Comparison of ENCODE assay signal across 21 cellular contexts in the genomic region with DNA sequence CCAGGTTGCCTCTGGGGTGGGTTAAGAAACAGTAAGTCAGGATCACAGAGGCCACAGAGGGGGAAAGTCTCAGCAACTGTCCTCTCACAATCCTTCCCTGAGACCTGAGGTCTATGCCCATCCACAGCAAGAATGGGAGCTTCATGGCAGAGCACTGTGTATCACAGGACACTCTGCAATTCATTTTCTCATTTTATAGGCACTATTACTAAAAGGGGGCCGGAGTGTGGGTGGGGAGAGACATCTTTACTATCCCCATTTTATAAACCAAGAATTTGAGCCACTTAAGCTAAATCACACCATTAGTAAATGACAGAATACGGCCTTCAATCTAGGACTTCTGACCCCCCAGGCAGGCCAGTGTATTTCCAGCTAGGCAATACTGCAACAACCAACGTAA.
DNase-seq lines count a peak whose midpoint lies in the region; ATAC-seq and TF ChIP-seq lines count a peak whose summit lies in the region.
"Had no signal": no experiment of that assay in that cellular context is flagged by ENCODE, and none has a peak within 500 bp of the region (broad histone marks: within the 10 kb centered on the region; RNA-seq: fewer than 3 reads in every experiment).

No MANE protein-coding gene starts in this region.

- H2AFZ ChIP-seq in SK-N-SH (ENCODE audit: low read depth) (no peak overlapping the region), neural progenitor cell (replicated peaks) (no peak overlapping the region)

- 96% methylated on average over 3 of the region's 3 CpGs for WGBS in SK-N-SH (ENCODE audit: low lambda C conversion rate)
- 88% methylated on average over 3 of the region's 3 CpGs for WGBS in esophagus muscularis mucosa
- WGBS in aorta, 2 donors, result 84 to 85% methylated on average over 3 of the region's 3 CpGs

- no peak overlapping the region for H3K4me3 ChIP-seq in SK-N-SH (ENCODE audit: low read depth in 2 of 2, low read length in 1 of 2)
- H3K4me3 ChIP-seq in esophagus muscularis mucosa, result no peak overlapping the region
- H3K4me3 ChIP-seq in neural progenitor cell, result no peak overlapping the region
- H3K4me3 ChIP-seq in aorta (ENCODE audit: low read length in 2 of 2), result no peak overlapping the region
- H3K4me3 ChIP-seq: esophagus squamous epithelium, mucosa of descending colon, pancreas, right lobe of liver, transverse colon had no signal

- H3K27me3 Mint-ChIP-seq in neural progenitor cell (ENCODE audit: insufficient read depth, low read depth), result no peaks in the 10 kb centered on the region
- peaks cover 16% of the 10 kb centered on the region for H3K27me3 Mint-ChIP-seq in T-helper 17 cell
- H3K27me3 Mint-ChIP-seq: B cell; stimulated activated naive B cell treated with anti-CD40 and anti-IgM and Interleukin-4, amounts not matched to agents 10 μg/mL and 1 μg/mL and 100 μg/mL, for 72 hours had no signal

- H3K27ac Mint-ChIP-seq in neural progenitor cell, result peak overlapping the region; percentile 78
- no peak overlapping the region for H3K27ac Mint-ChIP-seq in T-helper 17 cell
- H3K27ac Mint-ChIP-seq: activated naive CD4-positive, alpha-beta T cell treated with anti-CD3 and anti-CD28 coated beads, Interleukin-2, amount 50 U/mL, for 72 hours; B cell; stimulated activated naive B cell treated with anti-CD40 and anti-IgM and Interleukin-4, amounts not matched to agents 10 μg/mL and 1 μg/mL and 100 μg/mL, for 72 hours had no signal

- POLR2A ChIA-PET in SK-N-SH (lab: Yijun Ruan, JAX), result no interaction called here

- peak overlapping the region; percentile 58 to 94 for H3K27ac ChIP-seq in SK-N-SH (ENCODE audit: low read depth in 2 of 2, low read length in 1 of 2)
- peak overlapping the region in 3 of 4 donors; percentile 11 to 41 (median 17) for H3K27ac ChIP-seq in esophagus muscularis mucosa (replicated peaks in 1 of 4)
- no peak overlapping the region for H3K27ac ChIP-seq in neural progenitor cell
- H3K27ac ChIP-seq in aorta (ENCODE audit: low read depth in 1 of 2, low read length in 2 of 2), result peak overlapping the region in 1 of 2 donors; percentile 6
- H3K27ac ChIP-seq: right lobe of liver had no signal

- H3K4me1 ChIP-seq in SK-N-SH (ENCODE audit: control insufficient read depth in 1 of 2, insufficient read depth in 2 of 2, low read depth in 1 of 2, low read length in 1 of 2), result peaks cover 23 to 41% of the 10 kb centered on the region in 2 experiments
- peaks cover 19 to 52% (median 38%) of the 10 kb centered on the region in 4 donors for H3K4me1 ChIP-seq in esophagus muscularis mucosa
- H3K4me1 ChIP-seq in neural progenitor cell, result peaks cover 23% of the 10 kb centered on the region
- peaks cover 6 to 12% of the 10 kb centered on the region in 2 donors for H3K4me1 ChIP-seq in aorta (ENCODE audit: control insufficient read depth in 1 of 2, insufficient read depth in 2 of 2, low read length in 2 of 2)
- H3K4me1 ChIP-seq: right lobe of liver had no signal

- H3K9ac ChIP-seq in SK-N-SH, result no peak overlapping the region
- H3K9ac ChIP-seq in neural progenitor cell, result no peak overlapping the region

- intact Hi-C loops in esophagus muscularis mucosa (cut with DNase I) (no loop called here), aorta (cut with DNase I) (no loop called here)

- peak overlapping the region; percentile 32; the same call in 1 of the 2 replicates for H3K4me2 ChIP-seq in SK-N-SH
- H3K4me2 ChIP-seq in neural progenitor cell, result no peak overlapping the region

- H3K27me3 ChIP-seq in SK-N-SH (ENCODE audit: insufficient read depth), result no peaks in the 10 kb centered on the region
- H3K27me3 ChIP-seq in esophagus muscularis mucosa, result no peaks in the 10 kb centered on the region
- no peaks in the 10 kb centered on the region for H3K27me3 ChIP-seq in neural progenitor cell
- no peaks in the 10 kb centered on the region for H3K27me3 ChIP-seq in aorta (ENCODE audit: control insufficient read depth in 1 of 2, insufficient read depth in 2 of 2, low read length in 1 of 2)
- H3K27me3 ChIP-seq: esophagus squamous epithelium, pancreas, right lobe of liver, transverse colon had no signal

- H3K4me3 Mint-ChIP-seq in neural progenitor cell (no peak overlapping the region), T-helper 17 cell (no peak overlapping the region)
- H3K4me3 Mint-ChIP-seq: B cell; stimulated activated naive B cell treated with anti-CD40 and anti-IgM and Interleukin-4, amounts not matched to agents 10 μg/mL and 1 μg/mL and 100 μg/mL, for 72 hours had no signal

- no peaks in the 10 kb centered on the region for H3K9me2 ChIP-seq in SK-N-SH

- H3K36me3 Mint-ChIP-seq in neural progenitor cell (peaks cover 6% of the 10 kb centered on the region), T-helper 17 cell (ENCODE audit: low read depth) (no peaks in the 10 kb centered on the region)
- H3K36me3 Mint-ChIP-seq: activated naive CD4-positive, alpha-beta T cell treated with anti-CD3 and anti-CD28 coated beads, Interleukin-2, amount 50 U/mL, for 72 hours had no signal

- H3K4me1 Mint-ChIP-seq in neural progenitor cell (peaks cover 31% of the 10 kb centered on the region), T-helper 17 cell (no peaks in the 10 kb centered on the region)

- TF ChIP-seq POLR2A in esophagus muscularis mucosa (IDR thresholded peaks at IDR 0.05; ENCODE audit: low read depth), result no peak

- no peak for TF ChIP-seq EP300 in SK-N-SH (IDR thresholded peaks at IDR 0.05; ENCODE audit: borderline replicate concordance in 1 of 2, low read depth in 1 of 2, low read length in 1 of 2)
- TF ChIP-seq EP300 in esophagus muscularis mucosa (IDR thresholded peaks at IDR 0.05), result no peak

- no peak for DNase-seq in SK-N-SH
- peak; percentile 89 for DNase-seq in esophagus muscularis mucosa (ENCODE audit: extremely low spot score)
- DNase-seq in neural progenitor cell (ENCODE audit: low spot score), result no peak
- DNase-seq in aorta, result no peak
- DNase-seq in HK-2 (ENCODE audit: unreplicated experiment), result no peak
- DNase-seq in T-helper 17 cell, result no peak
- DNase-seq: 8988T; activated CD4-positive, CD25-positive, alpha-beta regulatory T cell treated with anti-CD3 and anti-CD28 coated beads, Interleukin-2, amount 50 U/mL, for 72 hours; activated T-cell treated with anti-CD3 and anti-CD28 coated beads, Interleukin-2, amount 50 U/mL, for 48 hours; esophagus squamous epithelium; HCEC 1CT; mucosa of descending colon; pancreas; right lobe of liver; stimulated activated naive B cell treated with anti-CD40 and anti-IgM and Interleukin-4, amounts not matched to agents 10 μg/mL and 1 μg/mL and 100 μg/mL, for 72 hours; transverse colon had no signal

- TF ChIP-seq RAD21 in SK-N-SH (IDR thresholded peaks at IDR 0.05; ENCODE audit: low read length), result no peak

- ATAC-seq in SK-N-SH treated with all-trans-retinoic acid at 6 μM for 48 hours (no peak), aorta (ENCODE audit: low FRiP score) (peak; percentile 13), GM18907 (IDR thresholded peaks at IDR 0.05; ENCODE audit: unreplicated experiment) (no peak), T-helper 17 cell (no peak)
- ATAC-seq: activated naive CD4-positive, alpha-beta T cell treated with anti-CD3 and anti-CD28 coated beads, Interleukin-2, amount 50 U/mL, for 72 hours; mucosa of descending colon; Panc1; stimulated activated naive B cell treated with anti-CD40 and anti-IgM and Interleukin-4, amounts not matched to agents 10 μg/mL and 1 μg/mL and 100 μg/mL, for 72 hours had no signal

- peaks cover 7% of the 10 kb centered on the region; the same call in 1 of the 2 replicates for H3K9me3 ChIP-seq in SK-N-SH
- H3K9me3 ChIP-seq in esophagus muscularis mucosa, result no peaks in the 10 kb centered on the region
- H3K9me3 ChIP-seq in neural progenitor cell (ENCODE audit: low read depth), result no peaks in the 10 kb centered on the region
- H3K9me3 ChIP-seq in aorta (ENCODE audit: control insufficient read depth, low read length), result no peaks in the 10 kb centered on the region
- no peaks in the 10 kb centered on the region for H3K9me3 ChIP-seq in T-helper 17 cell (ENCODE audit: control insufficient read depth, low read length, poor library complexity, severe bottlenecking)
- H3K9me3 ChIP-seq: esophagus squamous epithelium, mucosa of descending colon, pancreas, right lobe of liver, transverse colon had no signal

- H3F3A ChIP-seq in SK-N-SH (replicated peaks; ENCODE audit: insufficient read depth) (peaks cover 24% of the 10 kb centered on the region), neural progenitor cell (ENCODE audit: low read depth) (no peaks in the 10 kb centered on the region)

- CTCF ChIA-PET in SK-N-SH (lab: Yijun Ruan, JAX), result interaction anchor here (0.8 to 2.3 kb wide), 3 partner anchors 64 to 101 kb away, joined by 3 to 8 read pairs (median 3); no protein-coding TSS in a partner anchor

- no peaks in the 10 kb centered on the region for H3K9me3 Mint-ChIP-seq in neural progenitor cell
- H3K9me3 Mint-ChIP-seq: activated naive CD4-positive, alpha-beta T cell treated with anti-CD3 and anti-CD28 coated beads, Interleukin-2, amount 50 U/mL, for 72 hours; stimulated activated naive B cell treated with anti-CD40 and anti-IgM and Interleukin-4, amounts not matched to agents 10 μg/mL and 1 μg/mL and 100 μg/mL, for 72 hours had no signal

- H3K36me3 ChIP-seq in SK-N-SH (replicated peaks in 1 of 2; ENCODE audit: control insufficient read depth in 1 of 2, insufficient read depth in 2 of 2, low read length in 1 of 2) (peaks cover 9 to 23% of the 10 kb centered on the region in 2 experiments), esophagus muscularis mucosa (peaks cover 0 to 10% (median 0%) of the 10 kb centered on the region in 4 donors), neural progenitor cell (no peaks in the 10 kb centered on the region), aorta (ENCODE audit: control insufficient read depth in 1 of 2, insufficient read depth in 2 of 2, low read length in 1 of 2) (no peaks in the 10 kb centered on the region)
- H3K36me3 ChIP-seq: esophagus squamous epithelium, pancreas, right lobe of liver, transverse colon had no signal

- TF ChIP-seq CTCF in SK-N-SH (IDR thresholded peaks at IDR 0.05) (no peak), esophagus muscularis mucosa (IDR thresholded peaks at IDR 0.05) (no peak), neural progenitor cell (IDR thresholded peaks at IDR 0.05) (no peak)

- H3K79me2 ChIP-seq in SK-N-SH (ENCODE audit: insufficient read depth), result peaks cover 97% of the 10 kb centered on the region
- peaks cover 18% of the 10 kb centered on the region for H3K79me2 ChIP-seq in neural progenitor cell (ENCODE audit: low read depth)

- no peaks in the 10 kb centered on the region for H4K20me1 ChIP-seq in SK-N-SH (ENCODE audit: insufficient read depth)
- peaks cover 28% of the 10 kb centered on the region for H4K20me1 ChIP-seq in neural progenitor cell (ENCODE audit: low read depth)

TF ChIP-seq in SK-N-SH, 30 proteins besides CTCF, POLR2A, EP300 and RAD21 (continues in another document):
- TF ChIP-seq FOXM1 (IDR thresholded peaks at IDR 0.05; ENCODE audit: low read depth) (no peak), RCOR1 (IDR thresholded peaks at IDR 0.05; ENCODE audit: low read length) (no peak), TCF12 (IDR thresholded peaks at IDR 0.05) (no peak), MXI1 (IDR thresholded peaks at IDR 0.05; ENCODE audit: low read depth, low read length) (no peak)
